In the genomic region with DNA sequence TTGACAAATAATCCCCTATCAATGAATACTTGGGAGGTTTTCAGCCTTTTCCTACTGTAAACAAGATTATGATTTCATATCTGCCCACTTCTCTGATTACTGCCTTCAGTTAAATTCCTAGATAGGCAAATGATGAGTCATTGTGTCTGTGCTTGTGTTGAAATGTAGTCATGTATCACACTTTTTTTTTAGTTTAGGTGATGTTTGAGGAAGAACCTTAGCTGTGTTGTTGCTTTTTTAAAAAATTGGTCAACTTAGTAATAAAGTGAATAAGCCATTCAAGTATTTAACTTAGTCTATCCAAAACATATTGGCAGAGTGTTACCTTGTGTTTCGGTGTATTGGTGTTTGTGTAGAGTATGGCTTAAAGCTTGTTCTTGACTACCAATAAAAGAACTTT, we compare ENCODE assay signal across 9 cellular contexts.
DNase-seq lines count a peak whose midpoint lies in the region; ATAC-seq and TF ChIP-seq lines count a peak whose summit lies in the region.
"Had no signal": no experiment of that assay in that cellular context is flagged by ENCODE, and none has a peak within 500 bp of the region (broad histone marks: within the 10 kb centered on the region; RNA-seq: fewer than 3 reads in every experiment).

No MANE protein-coding gene starts in this region.

- intact Hi-C loops in activated CD4-positive, alpha-beta T cell treated with anti-CD3 and anti-CD28 coated beads for 36 hours (cut with DNase I, micrococcal nuclease) = no loop called here
- intact Hi-C loops in PC-3 (cut with micrococcal nuclease) = no loop called here

- H3F3A ChIP-seq in PC-3 (ENCODE audit: low read length, unreplicated experiment) = no peaks in the 10 kb centered on the region

- H3K4me1 Mint-ChIP-seq in activated CD4-positive, alpha-beta T cell treated with anti-CD3 and anti-CD28 coated beads for 36 hours = peaks cover 55% of the 10 kb centered on the region

- BruUV-seq in PC-3 (replicated peaks; lab: Mats Ljungman, UMichigan) = no TSS peak

- no peak overlapping the region for H3K9ac ChIP-seq in PC-3 (ENCODE audit: low read length)

- H3K36me3 ChIP-seq in PC-3 (ENCODE audit: low read depth, low read length) = peaks cover 53% of the 10 kb centered on the region

- H2AFZ ChIP-seq in PC-3 (ENCODE audit: low read length) = no peak overlapping the region

- H3K27me3 ChIP-seq in PC-3 (ENCODE audit: low read length) = no peaks in the 10 kb centered on the region

- H3K27ac Mint-ChIP-seq in activated CD4-positive, alpha-beta T cell treated with anti-CD3 and anti-CD28 coated beads for 36 hours = peak overlapping the region; percentile 32
- H3K27ac Mint-ChIP-seq: B cell had no signal

- peaks cover 59% of the 10 kb centered on the region for H3K36me3 Mint-ChIP-seq in activated CD4-positive, alpha-beta T cell treated with anti-CD3 and anti-CD28 coated beads for 36 hours (ENCODE audit: low read depth)

- no peak overlapping the region for H3K4me3 Mint-ChIP-seq in activated CD4-positive, alpha-beta T cell treated with anti-CD3 and anti-CD28 coated beads for 36 hours
- H3K4me3 Mint-ChIP-seq: B cell had no signal

- H3K79me2 ChIP-seq in PC-3 (ENCODE audit: low read length) = peaks cover 73% of the 10 kb centered on the region

- 0 out of 2 replicates have a peak overlapping the region, but pooled peaks have one; percentile 5 for H3K4me2 ChIP-seq in PC-3 (ENCODE audit: low read length)

- H3K9me3 Mint-ChIP-seq in activated CD4-positive, alpha-beta T cell treated with anti-CD3 and anti-CD28 coated beads for 36 hours (ENCODE audit: low read depth) = no peaks in the 10 kb centered on the region

- H3K4me3 ChIP-seq in PC-3 (ENCODE audit: low read length) = no peak overlapping the region
- no peak overlapping the region for H3K4me3 ChIP-seq in epithelial cell of esophagus (ENCODE audit: low read length)

- peaks cover 37% of the 10 kb centered on the region; the same call in 1 of the 2 replicates for H4K20me1 ChIP-seq in PC-3 (ENCODE audit: low read length)

- ATAC-seq in activated CD4-positive, alpha-beta T cell treated with anti-CD3 and anti-CD28 coated beads for 36 hours = peak; percentile 73
- peak; percentile 55 for ATAC-seq in PC-3
- ATAC-seq in GM21515 (IDR thresholded peaks at IDR 0.05; ENCODE audit: unreplicated experiment) = no peak

- TF ChIP-seq CTCF in PC-3 (conservative IDR thresholded peaks at IDR 0.05; ENCODE audit: low read depth, low read length) (no peak), epithelial cell of esophagus (IDR thresholded peaks at IDR 0.05; ENCODE audit: insufficient read depth, low read depth, low read length, missing control alignments) (no peak)

- CTCF ChIA-PET in activated CD4-positive, alpha-beta T cell treated with anti-CD3 and anti-CD28 coated beads for 36 hours (lab: Charles Lee) = interaction anchor here (0.8 kb wide), 1 partner anchor 11 kb away, joined by 4 read pairs; no protein-coding TSS in a partner anchor
- CTCF ChIA-PET in PC-3 (lab: Charles Lee) (no interaction called here), HEK293T (lab: Yijun Ruan, JAX) (no interaction called here)

- H3K4me1 ChIP-seq in PC-3 (ENCODE audit: insufficient read depth, low read length) = peaks cover 9% of the 10 kb centered on the region; the same call in 1 of the 2 replicates

- DNase-seq in activated CD4-positive, alpha-beta T cell treated with anti-CD3 and anti-CD28 coated beads for 36 hours = no peak
- no peak for DNase-seq in activated CD4-positive, alpha-beta T cell treated with anti-CD3 and anti-CD28 coated beads, Interleukin-2, amount 50 U/mL, for 4 hours
- peak; percentile 58 for DNase-seq in PC-3
- peak; percentile 85 for DNase-seq in epithelial cell of esophagus (ENCODE audit: low read depth)
- peak; percentile 87 for DNase-seq in renal cortical epithelial cell (ENCODE audit: low read depth)
- DNase-seq in HEK293T (ENCODE audit: extremely low spot score) = no peak
- DNase-seq in stimulated activated naive CD4-positive, alpha-beta T cell (lab: John Stamatoyannopoulos, UW) = no peak

- no peak overlapping the region for H3K27ac ChIP-seq in PC-3 (ENCODE audit: low read length)

- no peaks in the 10 kb centered on the region for H3K9me2 ChIP-seq in PC-3 (replicated peaks; ENCODE audit: low read length)

- H3K9me3 ChIP-seq in PC-3 (ENCODE audit: low read length) = no peaks in the 10 kb centered on the region

- H3K27me3 Mint-ChIP-seq in activated CD4-positive, alpha-beta T cell treated with anti-CD3 and anti-CD28 coated beads for 36 hours = no peaks in the 10 kb centered on the region
- H3K27me3 Mint-ChIP-seq: B cell had no signal

- POLR2A ChIA-PET in activated CD4-positive, alpha-beta T cell treated with anti-CD3 and anti-CD28 coated beads for 36 hours (lab: Charles Lee) = no interaction called here
- POLR2A ChIA-PET in PC-3 (lab: Charles Lee; ENCODE audit: unreplicated experiment) (no interaction called here), HEK293T (lab: Yijun Ruan, JAX) (no interaction called here)

TF ChIP-seq in HEK293T, 16 proteins besides CTCF, POLR2A, EP300 and RAD21:
- TF ChIP-seq ELF4 (IDR thresholded peaks at IDR 0.05) (no peak), LEF1 (IDR thresholded peaks at IDR 0.05; ENCODE audit: borderline replicate concordance) (no peak), ZNF384 (IDR thresholded peaks at IDR 0.05) (no peak), FOXK2 (IDR thresholded peaks at IDR 0.05) (no peak), BHLHE40 (IDR thresholded peaks at IDR 0.05; ENCODE audit: borderline replicate concordance) (no peak), HDGF (IDR thresholded peaks at IDR 0.05; ENCODE audit: borderline replicate concordance) (no peak)
- TF ChIP-seq, protein P1, sequence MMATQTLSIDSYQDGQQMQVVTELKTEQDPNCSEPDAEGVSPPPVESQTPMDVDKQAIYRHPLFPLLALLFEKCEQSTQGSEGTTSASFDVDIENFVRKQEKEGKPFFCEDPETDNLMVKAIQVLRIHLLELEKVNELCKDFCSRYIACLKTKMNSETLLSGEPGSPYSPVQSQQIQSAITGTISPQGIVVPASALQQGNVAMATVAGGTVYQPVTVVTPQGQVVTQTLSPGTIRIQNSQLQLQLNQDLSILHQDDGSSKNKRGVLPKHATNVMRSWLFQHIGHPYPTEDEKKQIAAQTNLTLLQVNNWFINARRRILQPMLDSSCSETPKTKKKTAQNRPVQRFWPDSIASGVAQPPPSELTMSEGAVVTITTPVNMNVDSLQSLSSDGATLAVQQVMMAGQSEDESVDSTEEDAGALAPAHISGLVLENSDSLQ (IDR thresholded peaks at IDR 0.05) = no peak

Comparison
In these comparisons a context has a peak if more than half of its experiments do, and no peak if none do; other contexts are left out.
1. DNase-seq: peak in PC-3 (single experiment), epithelial cell of esophagus (single experiment) and renal cortical epithelial cell (single experiment); none in activated CD4-positive, alpha-beta T cell treated with anti-CD3 and anti-CD28 coated beads for 36 hours (single experiment), activated CD4-positive, alpha-beta T cell treated with anti-CD3 and anti-CD28 coated beads, Interleukin-2, amount 50 U/mL, for 4 hours (0 of 2), HEK293T (single experiment) and stimulated activated naive CD4-positive, alpha-beta T cell (0 of 6).